In the genomic region with DNA sequence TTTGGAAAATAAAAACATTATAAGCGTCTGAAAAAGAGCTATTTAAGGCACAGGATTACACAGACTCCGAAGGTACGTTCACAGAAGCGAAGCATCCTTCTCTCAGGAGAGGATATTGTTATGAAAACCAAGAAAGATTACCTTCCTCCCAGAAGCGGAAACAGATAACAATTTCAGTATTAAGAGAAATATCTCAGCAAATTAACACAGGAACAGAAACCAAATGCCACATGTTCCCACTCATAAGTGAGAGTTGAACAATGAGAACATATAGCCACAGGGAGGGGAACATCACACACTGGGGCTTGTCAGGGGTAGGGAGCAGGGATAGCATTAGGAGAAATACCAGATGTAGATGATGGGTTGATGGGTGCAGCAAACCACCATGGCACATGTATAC, we compare ENCODE assay signal across 31 cellular contexts.
"Had no signal": no experiment of that assay in that cellular context is flagged by ENCODE, and none has a peak within 500 bp of the region (broad histone marks: within the 10 kb centered on the region; RNA-seq: fewer than 3 reads in every experiment).

No MANE protein-coding gene starts in this region.

- H3K27ac ChIP-seq: brain microvascular endothelial cell, gastrocnemius medialis, left ventricle myocardium inferior, pancreas, prostate gland, thyroid gland had no signal

- H3K4me1 ChIP-seq: gastrocnemius medialis, pancreas, prostate gland had no signal

- DNase-seq: activated CD4-positive, alpha-beta memory T cell treated with anti-CD3 and anti-CD28 coated beads for 36 hours; activated CD4-positive, alpha-beta T cell treated with anti-CD3 and anti-CD28 coated beads for 4 hours; activated CD8-positive, alpha-beta memory T cell treated with anti-CD3 and anti-CD28 coated beads, Interleukin-2, amount 50 U/mL, for 4 hours; activated gamma-delta T cell; activated naive CD4-positive, alpha-beta T cell treated with anti-CD3 and anti-CD28 coated beads, Interleukin-2, amount 10 ng/mL, durations not matched to agents 7 days and 5 days; activated T-cell treated with anti-CD3 and anti-CD28 coated beads, Interleukin-2, amount 50 U/mL, for 1 hour; amniotic stem cell; brain microvascular endothelial cell; cortex of kidney; effector memory CD8-positive, alpha-beta T cell; erythroblast; gastrocnemius medialis; glutamatergic neuron; islet precursor cell; left ventricle myocardium inferior; naive B cell; nucleus accumbens; pancreas; stimulated activated CD4-positive, alpha-beta T cell treated with anti-CD3 and anti-CD28 coated beads, Interleukin-1b, Interleukin-23, amount 100 ng/mL, for 48 hours; stimulated activated CD4-positive, alpha-beta T cell treated with anti-CD3 and anti-CD28 coated beads, Interleukin-4, amount 100 ng/mL, for 4 hours; stimulated activated CD8-positive, alpha-beta memory T cell treated with anti-CD3 and anti-CD28 coated beads, Interleukin-4, amount 100 ng/mL, for 48 hours; stimulated activated naive CD8-positive, alpha-beta T cell treated with anti-CD3 and anti-CD28 coated beads, Interleukin-15, amount 100 ng/mL, for 72 hours; substantia nigra; thyroid gland had no signal

- H3K4me2 ChIP-seq: smooth muscle cell had no signal

- H3K4me3 Mint-ChIP-seq: activated CD4-positive, alpha-beta memory T cell treated with anti-CD3 and anti-CD28 coated beads for 36 hours; activated naive CD4-positive, alpha-beta T cell treated with anti-CD3 and anti-CD28 coated beads, Interleukin-2, amount 10 ng/mL, durations not matched to agents 7 days and 5 days; activated T-helper 1 cell treated with anti-CD3 and anti-CD28 coated beads, Interleukin-12 subunit alpha, Interleukin-12 subunit beta, Interleukin-2, Interleukin-4 antibody, amounts not matched to agents 30 ng/mL and 10 ng/mL and 1 ng/mL, durations not matched to agents 14 hours and 24 hours and 36 hours; effector memory CD8-positive, alpha-beta T cell; mesothelial cell of epicardium; stimulated activated memory B cell treated with anti-CD40 and anti-IgM and Interleukin-4, amounts not matched to agents 10 μg/mL and 1 μg/mL and 100 μg/mL, for 72 hours; stimulated activated naive CD8-positive, alpha-beta T cell treated with anti-CD3 and anti-CD28 coated beads, Interleukin-15, amount 100 ng/mL, for 72 hours; T-helper 2 cell treated with Interferon-gamma antibody and Interleukin-4, amounts not matched to agents 5 μg/mL and 100 μg/mL, for 36 hours had no signal

- H3K36me3 Mint-ChIP-seq: activated CD4-positive, alpha-beta memory T cell treated with anti-CD3 and anti-CD28 coated beads for 36 hours; activated naive CD4-positive, alpha-beta T cell treated with anti-CD3 and anti-CD28 coated beads, Interleukin-2, amount 10 ng/mL, durations not matched to agents 7 days and 5 days had no signal

- H3K9me3 Mint-ChIP-seq: activated CD4-positive, alpha-beta memory T cell treated with anti-CD3 and anti-CD28 coated beads for 36 hours; activated naive CD4-positive, alpha-beta T cell treated with anti-CD3 and anti-CD28 coated beads, Interleukin-2, amount 10 ng/mL, durations not matched to agents 7 days and 5 days; activated T-helper 1 cell treated with anti-CD3 and anti-CD28 coated beads, Interleukin-12 subunit alpha, Interleukin-12 subunit beta, Interleukin-2, Interleukin-4 antibody, amounts not matched to agents 30 ng/mL and 10 ng/mL and 1 ng/mL, durations not matched to agents 14 hours and 24 hours and 36 hours; effector memory CD8-positive, alpha-beta T cell; mesothelial cell of epicardium; naive B cell; stimulated activated memory B cell treated with anti-CD40 and anti-IgM and Interleukin-4, amounts not matched to agents 10 μg/mL and 1 μg/mL and 100 μg/mL, for 72 hours; stimulated activated naive CD8-positive, alpha-beta T cell treated with anti-CD3 and anti-CD28 coated beads, Interleukin-15, amount 100 ng/mL, for 72 hours; T-helper 2 cell treated with Interferon-gamma antibody and Interleukin-4, amounts not matched to agents 5 μg/mL and 100 μg/mL, for 36 hours had no signal

- H3K9me3 ChIP-seq: gastrocnemius medialis, left ventricle myocardium inferior, pancreas, prostate gland, thyroid gland had no signal

- ATAC-seq: effector memory CD8-positive, alpha-beta T cell; gastrocnemius medialis; pancreas; stimulated activated memory B cell treated with anti-CD40 and anti-IgM and Interleukin-4, amounts not matched to agents 10 μg/mL and 1 μg/mL and 100 μg/mL, for 72 hours; stimulated activated naive CD8-positive, alpha-beta T cell treated with anti-CD3 and anti-CD28 coated beads, Interleukin-15, amount 100 ng/mL, for 72 hours had no signal

- H3K4me1 Mint-ChIP-seq: activated naive CD4-positive, alpha-beta T cell treated with anti-CD3 and anti-CD28 coated beads, Interleukin-2, amount 10 ng/mL, durations not matched to agents 7 days and 5 days; mesothelial cell of epicardium had no signal

- H3K27ac Mint-ChIP-seq: activated CD4-positive, alpha-beta memory T cell treated with anti-CD3 and anti-CD28 coated beads for 36 hours; activated naive CD4-positive, alpha-beta T cell treated with anti-CD3 and anti-CD28 coated beads, Interleukin-2, amount 10 ng/mL, durations not matched to agents 7 days and 5 days; activated T-helper 1 cell treated with anti-CD3 and anti-CD28 coated beads, Interleukin-12 subunit alpha, Interleukin-12 subunit beta, Interleukin-2, Interleukin-4 antibody, amounts not matched to agents 30 ng/mL and 10 ng/mL and 1 ng/mL, durations not matched to agents 14 hours and 24 hours and 36 hours; mesothelial cell of epicardium; stimulated activated memory B cell treated with anti-CD40 and anti-IgM and Interleukin-4, amounts not matched to agents 10 μg/mL and 1 μg/mL and 100 μg/mL, for 72 hours; T-helper 2 cell treated with Interferon-gamma antibody and Interleukin-4, amounts not matched to agents 5 μg/mL and 100 μg/mL, for 36 hours had no signal

- H3K27me3 ChIP-seq: brain microvascular endothelial cell, gastrocnemius medialis, pancreas, thyroid gland had no signal

- H3K36me3 ChIP-seq: brain microvascular endothelial cell, gastrocnemius medialis, left ventricle myocardium inferior, pancreas, prostate gland, thyroid gland had no signal

- H3K27me3 Mint-ChIP-seq: activated CD4-positive, alpha-beta memory T cell treated with anti-CD3 and anti-CD28 coated beads for 36 hours; activated naive CD4-positive, alpha-beta T cell treated with anti-CD3 and anti-CD28 coated beads, Interleukin-2, amount 10 ng/mL, durations not matched to agents 7 days and 5 days; effector memory CD8-positive, alpha-beta T cell; naive B cell; stimulated activated memory B cell treated with anti-CD40 and anti-IgM and Interleukin-4, amounts not matched to agents 10 μg/mL and 1 μg/mL and 100 μg/mL, for 72 hours; stimulated activated naive CD8-positive, alpha-beta T cell treated with anti-CD3 and anti-CD28 coated beads, Interleukin-15, amount 100 ng/mL, for 72 hours had no signal

- H3K4me3 ChIP-seq: gastrocnemius medialis, left ventricle myocardium inferior, lung, pancreas, prostate gland, smooth muscle cell, thyroid gland had no signal
